Comparison of ENCODE assay signal across 11 cellular contexts in genomic region chr4:185192059-185192458, GRCh38. TPM values are rescaled to one million over a fixed set of nuclear protein-coding genes. Genes with fewer than 3 reads are reported as not detected.
DNase-seq lines count a peak whose midpoint lies in the region; ATAC-seq and TF ChIP-seq lines count a peak whose summit lies in the region.
"Had no signal": no experiment of that assay in that cellular context is flagged by ENCODE, and none has a peak within 500 bp of the region (broad histone marks: within the 10 kb centered on the region; RNA-seq: fewer than 3 reads in every experiment).

No MANE protein-coding gene starts in this region.

- no peaks in the 10 kb centered on the region for H3K27me3 Mint-ChIP-seq in activated T-cell treated with anti-CD3 and anti-CD28 coated beads, Interleukin-2, amount 50 U/mL, for 24 hours
- H3K27me3 Mint-ChIP-seq: CD8-positive, alpha-beta memory T cell had no signal

- no peak overlapping the region for H3K4me3 ChIP-seq in OCI-LY7 (ENCODE audit: low read depth, low read length, poor library complexity, severe bottlenecking)
- H3K4me3 ChIP-seq in prostate gland: no peak overlapping the region

- H3K9me2 ChIP-seq in OCI-LY7 (ENCODE audit: insufficient read depth, low read length): no peaks in the 10 kb centered on the region

- ATAC-seq in GM18861 (IDR thresholded peaks at IDR 0.05; ENCODE audit: unreplicated experiment) (peak; percentile 87), GM21390 (IDR thresholded peaks at IDR 0.05; ENCODE audit: unreplicated experiment) (peak; percentile 94), HG03039 (IDR thresholded peaks at IDR 0.05; ENCODE audit: unreplicated experiment) (peak; percentile 57)
- ATAC-seq: esophagus mucosa had no signal

- H3K9me3 Mint-ChIP-seq in activated T-cell treated with anti-CD3 and anti-CD28 coated beads, Interleukin-2, amount 50 U/mL, for 24 hours: no peaks in the 10 kb centered on the region
- H3K9me3 Mint-ChIP-seq: CD8-positive, alpha-beta memory T cell had no signal

- no peak for TF ChIP-seq POLR2A in prostate gland (IDR thresholded peaks at IDR 0.05)

- WGBS in prostate gland: 75% methylated on average over 1 of the region's 1 CpG

- H3K9me3 ChIP-seq in OCI-LY7 (ENCODE audit: low read length): no peaks in the 10 kb centered on the region
- no peaks in the 10 kb centered on the region for H3K9me3 ChIP-seq in prostate gland

- no peak overlapping the region for H3K27ac Mint-ChIP-seq in activated T-cell treated with anti-CD3 and anti-CD28 coated beads, Interleukin-2, amount 50 U/mL, for 24 hours

- H3K27ac ChIP-seq in OCI-LY7 (ENCODE audit: low read depth, low read length, poor library complexity, severe bottlenecking) (no peak overlapping the region), prostate gland (no peak overlapping the region)

- H3K4me3 Mint-ChIP-seq in activated T-cell treated with anti-CD3 and anti-CD28 coated beads, Interleukin-2, amount 50 U/mL, for 24 hours: no peak overlapping the region
- H3K4me3 Mint-ChIP-seq: CD8-positive, alpha-beta memory T cell had no signal

- peaks cover 11% of the 10 kb centered on the region; the same call in 1 of the 2 replicates for H3K79me2 ChIP-seq in OCI-LY7 (ENCODE audit: insufficient read depth, low read depth, low read length)

- POLR2A ChIA-PET in OCI-LY7 (lab: Charles Lee): interaction anchor here (0.6 to 0.7 kb wide), 2 partner anchors 51 to 405 kb away, joined by 3 to 8 read pairs; no protein-coding TSS in a partner anchor

- no TSS peak for BruUV-seq in OCI-LY7 (replicated peaks; lab: Mats Ljungman, UMichigan)

- H3K4me1 ChIP-seq in OCI-LY7 (ENCODE audit: insufficient read depth, low read length, poor library complexity, severe bottlenecking): peaks cover 4% of the 10 kb centered on the region
- H3K4me1 ChIP-seq in prostate gland (replicated peaks): no peaks in the 10 kb centered on the region

- H3K27me3 ChIP-seq in prostate gland (replicated peaks; ENCODE audit: insufficient read depth): no peaks in the 10 kb centered on the region

- peaks cover 66% of the 10 kb centered on the region for H3K36me3 Mint-ChIP-seq in activated T-cell treated with anti-CD3 and anti-CD28 coated beads, Interleukin-2, amount 50 U/mL, for 24 hours (ENCODE audit: low read depth)

- CTCF ChIA-PET in OCI-LY7 (lab: Charles Lee; ENCODE audit: unreplicated experiment): no interaction called here

- intact Hi-C loops in OCI-LY7 (cut with micrococcal nuclease; ENCODE audit: unreplicated experiment): no loop called here
- intact Hi-C loops in prostate gland (cut with DNase I): no loop called here

- H4K20me1 ChIP-seq in OCI-LY7 (ENCODE audit: insufficient read depth, low read length): peaks cover 3% of the 10 kb centered on the region; the same call in 1 of the 2 replicates

- no peak overlapping the region for H2AFZ ChIP-seq in OCI-LY7 (ENCODE audit: low read length)

- peaks cover 44% of the 10 kb centered on the region for H3K4me1 Mint-ChIP-seq in activated T-cell treated with anti-CD3 and anti-CD28 coated beads, Interleukin-2, amount 50 U/mL, for 24 hours (ENCODE audit: low read depth)

- no peak for TF ChIP-seq CTCF in OCI-LY7 (conservative IDR thresholded peaks at IDR 0.05; ENCODE audit: low read length)
- no peak for TF ChIP-seq CTCF in prostate gland (IDR thresholded peaks at IDR 0.05)

- no peak for DNase-seq in OCI-LY7 (ENCODE audit: low spot score)
- DNase-seq in prostate gland (ENCODE audit: low spot score): no peak
- no peak for DNase-seq in NCI-H510A treated with DMSO at 0.1 percent for 48 hours (lab: John Stamatoyannopoulos, UW)
- DNase-seq in activated T-cell treated with anti-CD3 and anti-CD28 coated beads, Interleukin-2, amount 50 U/mL, for 24 hours: no peak
- DNase-seq in NCI-H446 (lab: John Stamatoyannopoulos, UW): no peak
- DNase-seq: CD8-positive, alpha-beta memory T cell; NCI-H1092 treated with DMSO at 0.1 percent for 48 hours had no signal

- H3K36me3 ChIP-seq in OCI-LY7 (ENCODE audit: insufficient read depth, low read length) (peaks cover 40% of the 10 kb centered on the region), prostate gland (no peaks in the 10 kb centered on the region)

- 0 out of 2 replicates have a peak overlapping the region, but pooled peaks have one; percentile 1 for H3K4me2 ChIP-seq in OCI-LY7 (ENCODE audit: low read length)

RNA-seq across cellular contexts. Expression of gene CFAP97, which starts 11.7 kb away (rescaled TPM):
- 20.4 and 22.7 TPM in 2 replicates for total RNA-seq in OCI-LY7 (2014; rRNA removed; shearing (Covaris generic))
- total RNA-seq in OCI-LY7 (2022): 54.0 and 57.3 TPM in 2 replicates
- total RNA-seq in prostate gland: 10 to 100 TPM; 28.9 to 35.2 TPM

RNA-seq across cellular contexts. Expression of gene SNX25, which starts 17.3 kb away (rescaled TPM):
- 33.7 and 35.5 TPM in 2 replicates for total RNA-seq in OCI-LY7 (2014; rRNA removed; shearing (Covaris generic))
- total RNA-seq in OCI-LY7 (2022): 49.4 and 55.6 TPM in 2 replicates
- total RNA-seq in prostate gland: 10 to 100 TPM; 26.4 to 49.5 TPM

RNA-seq across cellular contexts. Expression of gene SLC25A4, which starts 49.0 kb away (rescaled TPM):
- 24.1 and 29.6 TPM in 2 replicates for total RNA-seq in OCI-LY7 (2014; rRNA removed; shearing (Covaris generic))
- total RNA-seq in OCI-LY7 (2022) (28.4 and 38.2 TPM in 2 replicates), prostate gland (100 to 1,000 TPM in 1 of 2 donors, 10 to 100 TPM in 1; 46.0 to 105 TPM)
